Comparison of ENCODE assay signal across 12 cellular contexts in genomic region chr12:24952389-24952788, GRCh38.
"Had no signal": no experiment of that assay in that cellular context is flagged by ENCODE, and none has a peak within 500 bp of the region (broad histone marks: within the 10 kb centered on the region; RNA-seq: fewer than 3 reads in every experiment).

No MANE protein-coding gene starts in this region.

- H3K27me3 ChIP-seq: right atrium auricular region, tibial artery had no signal

- H3K9me3 Mint-ChIP-seq: naive B cell had no signal

- H3K9me3 ChIP-seq: right atrium auricular region, tibial artery had no signal

- H3K27ac ChIP-seq: right atrium auricular region, skin epidermis, tibial artery, WERI-Rb-1 had no signal

- H3K4me3 ChIP-seq: right atrium auricular region, skin epidermis, tibial artery had no signal

- H3K36me3 ChIP-seq: right atrium auricular region, tibial artery, WERI-Rb-1 had no signal

- H3K4me3 Mint-ChIP-seq: central memory CD8-positive, alpha-beta T cell had no signal

- H3K36me3 Mint-ChIP-seq: brain had no signal

- DNase-seq: activated CD4-positive, alpha-beta T cell treated with anti-CD3 and anti-CD28 coated beads for 48 hours; cortex of kidney; effector memory CD4-positive, alpha-beta T cell; hippocampal formation; naive B cell; T-helper 9 cell; tibial artery; WERI-Rb-1 had no signal
